ENCODE assay signal across 8 cellular contexts in genomic region chr5:69368458-69369368, GRCh38. TPM values are rescaled to one million over a fixed set of nuclear protein-coding genes. Genes with fewer than 3 reads are reported as not detected.
DNase-seq lines count a peak whose midpoint lies in the region; ATAC-seq and TF ChIP-seq lines count a peak whose summit lies in the region.

No MANE protein-coding gene starts in this region.

- no peak for TF ChIP-seq CTCF in body of pancreas (IDR thresholded peaks at IDR 0.05)

- TF ChIP-seq POLR2A in body of pancreas (IDR thresholded peaks at IDR 0.05), result no peak

- H3K9me3 ChIP-seq in body of pancreas, result no peaks in the 10 kb centered on the region

- peaks cover 5 to 13% (median 6%) of the 10 kb centered on the region in 3 donors for H3K36me3 Mint-ChIP-seq in immature natural killer cell

- peak overlapping the region; percentile 94 to 97 (median 95) for H3K4me3 Mint-ChIP-seq in immature natural killer cell

- peaks cover 4 to 9% of the 10 kb centered on the region in 2 donors for H3K36me3 ChIP-seq in body of pancreas (replicated peaks in 1 of 2; ENCODE audit: insufficient read depth in 1 of 2, low read depth in 2 of 2)

- WGBS in body of pancreas, 2 donors, result 3% methylated on average over 22 to 26 of the region's 42 CpGs

- H3K4me3 ChIP-seq in body of pancreas, result peak overlapping the region; percentile 62 to 81

- H3K27me3 Mint-ChIP-seq in immature natural killer cell (ENCODE audit: low read depth in 3 of 3), result peaks cover 2 to 7% (median 3%) of the 10 kb centered on the region in 3 donors

- no peaks in the 10 kb centered on the region for H3K9me3 Mint-ChIP-seq in immature natural killer cell

- intact Hi-C loops in body of pancreas (cut with DNase I), result no loop called here

- H3K27ac Mint-ChIP-seq in immature natural killer cell, result peak overlapping the region; percentile 94 to 99 (median 98)

- DNase-seq in D341Med (ENCODE audit: low spot score) (peak; percentile 25), HCEC 1CT (peak; percentile 39), OCI-M1 (lab: John Stamatoyannopoulos, UW) (peak; percentile 81), body of pancreas (no peak), immature natural killer cell (no peak), DMS153 (lab: John Stamatoyannopoulos, UW) (no peak), NCI-H774 (lab: John Stamatoyannopoulos, UW) (no peak)
- DNase-seq in stimulated activated CD4-positive, alpha-beta T cell treated with anti-CD3 and anti-CD28 coated beads, TNF-alpha, amount 100 ng/mL, for 24 hours (ENCODE audit: low read depth in 3 of 3), result peak in 2 of 3 experiments; percentile 5 to 9

- peaks cover 28 to 63% of the 10 kb centered on the region in 2 donors for H3K4me1 Mint-ChIP-seq in immature natural killer cell

- peak overlapping the region; percentile 91 to 100 (median 98) for H3K27ac ChIP-seq in body of pancreas

- H3K27me3 ChIP-seq in body of pancreas, result no peaks in the 10 kb centered on the region

- peaks cover 25% of the 10 kb centered on the region for H3K4me1 ChIP-seq in body of pancreas

- peak; percentile 51 for ATAC-seq in body of pancreas

RNA-seq across cellular contexts. Expression of gene AK6, which starts 0.6 kb away (rescaled TPM):
- total RNA-seq in body of pancreas, result 10 to 100 TPM in 1 of 2 donors, 1 to 10 TPM in 1; 8.3 to 17.1 TPM
- polyA plus RNA-seq in immature natural killer cell, result 10 to 100 TPM; 34.9 to 70.7 (median 52.7) TPM

RNA-seq across cellular contexts. Expression of gene TAF9, which starts 0.6 kb away (rescaled TPM):
- total RNA-seq in body of pancreas, result 10 to 100 TPM in 1 of 2 donors, 1 to 10 TPM in 1; 8.6 to 24.9 TPM
- 100 to 1,000 TPM in 1 of 3 donors, 10 to 100 TPM in 2; 63.6 to 102 (median 73.8) TPM for polyA plus RNA-seq in immature natural killer cell

RNA-seq across cellular contexts. Expression of gene RAD17, which starts 0.9 kb away (rescaled TPM):
- total RNA-seq in body of pancreas, result 10 to 100 TPM in 1 of 2 donors, 1 to 10 TPM in 1; 8.3 to 17.5 TPM
- polyA plus RNA-seq in immature natural killer cell, result 10 to 100 TPM; 15.1 to 23.3 (median 23.1) TPM

RNA-seq across cellular contexts. Expression of gene CCDC125, which starts 36.1 kb away (rescaled TPM):
- 10 to 100 TPM in 1 of 2 donors, 1 to 10 TPM in 1; 6.7 to 10.2 TPM for total RNA-seq in body of pancreas
- polyA plus RNA-seq in immature natural killer cell, result 1 to 10 TPM in 2 of 3 donors, under 1 TPM in 1; 0.83 to 8.1 (median 3.0) TPM

RNA-seq across cellular contexts. Expression of gene MARVELD2, which starts 46.2 kb away (rescaled TPM):
- 10 to 100 TPM; 15.5 to 19.7 TPM for total RNA-seq in body of pancreas
- polyA plus RNA-seq in immature natural killer cell, result not detected

Comparison
In these comparisons a context has a peak if more than half of its experiments do, and no peak if none do; other contexts are left out.
1. DNase-seq: peak in D341Med (single experiment), HCEC 1CT (single experiment), OCI-M1 (single experiment) and stimulated activated CD4-positive, alpha-beta T cell treated with anti-CD3 and anti-CD28 coated beads, TNF-alpha, amount 100 ng/mL, for 24 hours (2 of 3); none in body of pancreas (0 of 4), immature natural killer cell (0 of 3), DMS153 (single experiment) and NCI-H774 (single experiment).